Comparison of ENCODE assay signal across 3 cellular contexts in the genomic region with DNA sequence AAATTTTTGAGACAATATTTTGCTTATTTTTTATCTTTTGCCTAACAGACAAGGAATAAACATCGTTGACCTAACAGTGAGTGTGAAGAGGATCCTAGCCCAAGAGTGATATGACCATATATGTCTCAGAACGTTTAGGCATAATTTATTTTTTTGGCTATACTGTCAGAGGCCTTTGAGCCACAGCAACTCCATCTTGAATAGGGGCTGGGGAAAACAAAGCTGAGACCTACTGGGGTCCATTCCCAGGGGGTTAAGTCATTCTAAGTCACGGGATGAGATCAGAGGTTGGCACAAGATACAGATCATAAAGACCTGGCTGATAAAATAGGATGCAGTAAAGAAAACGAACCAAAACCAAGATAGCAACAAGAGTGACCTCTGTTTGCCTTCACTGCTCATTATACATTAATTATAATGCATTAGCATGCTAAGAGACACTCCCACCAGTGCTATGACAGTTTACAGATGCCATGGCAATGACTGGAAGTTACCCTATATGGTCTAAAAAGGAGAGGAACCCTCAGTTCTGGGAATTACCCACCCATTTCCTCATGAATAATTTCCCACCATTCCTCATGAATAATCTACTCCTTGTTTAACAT.
TF ChIP-seq lines count a peak whose summit lies in the region.

No MANE protein-coding gene starts in this region.

TF ChIP-seq in HEK293, 187 proteins besides CTCF, POLR2A, EP300 and RAD21:
- TF ChIP-seq, protein P1, sequence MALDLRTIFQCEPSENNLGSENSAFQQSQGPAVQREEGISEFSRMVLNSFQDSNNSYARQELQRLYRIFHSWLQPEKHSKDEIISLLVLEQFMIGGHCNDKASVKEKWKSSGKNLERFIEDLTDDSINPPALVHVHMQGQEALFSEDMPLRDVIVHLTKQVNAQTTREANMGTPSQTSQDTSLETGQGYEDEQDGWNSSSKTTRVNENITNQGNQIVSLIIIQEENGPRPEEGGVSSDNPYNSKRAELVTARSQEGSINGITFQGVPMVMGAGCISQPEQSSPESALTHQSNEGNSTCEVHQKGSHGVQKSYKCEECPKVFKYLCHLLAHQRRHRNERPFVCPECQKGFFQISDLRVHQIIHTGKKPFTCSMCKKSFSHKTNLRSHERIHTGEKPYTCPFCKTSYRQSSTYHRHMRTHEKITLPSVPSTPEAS (tag by site-specific recombination; IDR thresholded peaks at IDR 0.05): no peak
- TF ChIP-seq TRIM28 (IDR thresholded peaks at IDR 0.05; ENCODE audit: borderline replicate concordance, low read length): 0 out of 2 replicates have a peak, but pooled peaks have one; percentile 5
- TF ChIP-seq KLF8 (tag by site-specific recombination; IDR thresholded peaks at IDR 0.05): 0 out of 2 replicates have a peak, but pooled peaks have one; percentile 16

TF ChIP-seq in SK-N-SH treated with all-trans-retinoic acid at 6 μM for 48 hours, 23 proteins besides CTCF, POLR2A, EP300 and RAD21 (continued from another document):
- TF ChIP-seq SNAI2 (CRISPR knock-in tag; IDR thresholded peaks at IDR 0.05) (peak; percentile 98), ISL1 (CRISPR knock-in tag; IDR thresholded peaks at IDR 0.05) (peak; percentile 74), TCF4 (CRISPR knock-in tag; IDR thresholded peaks at IDR 0.05; ENCODE audit: borderline replicate concordance) (no peak), PPARA (CRISPR knock-in tag; IDR thresholded peaks at IDR 0.05; ENCODE audit: borderline replicate concordance) (no peak), ZFP3 (CRISPR knock-in tag; IDR thresholded peaks at IDR 0.05) (peak; percentile 83), ARNTL (CRISPR knock-in tag; IDR thresholded peaks at IDR 0.05; ENCODE audit: borderline replicate concordance, low read depth) (no peak), ZFP30 (CRISPR knock-in tag; IDR thresholded peaks at IDR 0.05) (0 out of 2 replicates have a peak, but pooled peaks have one; percentile 19), ZC3H10 (CRISPR knock-in tag; IDR thresholded peaks at IDR 0.05) (0 out of 2 replicates have a peak, but pooled peaks have one; percentile 51), GLIS3 (CRISPR knock-in tag; IDR thresholded peaks at IDR 0.05) (peak; percentile 56; the same call in 1 of the 2 replicates), CSDC2 (CRISPR knock-in tag; IDR thresholded peaks at IDR 0.05) (peak; percentile 98)
- TF ChIP-seq, protein P2, sequence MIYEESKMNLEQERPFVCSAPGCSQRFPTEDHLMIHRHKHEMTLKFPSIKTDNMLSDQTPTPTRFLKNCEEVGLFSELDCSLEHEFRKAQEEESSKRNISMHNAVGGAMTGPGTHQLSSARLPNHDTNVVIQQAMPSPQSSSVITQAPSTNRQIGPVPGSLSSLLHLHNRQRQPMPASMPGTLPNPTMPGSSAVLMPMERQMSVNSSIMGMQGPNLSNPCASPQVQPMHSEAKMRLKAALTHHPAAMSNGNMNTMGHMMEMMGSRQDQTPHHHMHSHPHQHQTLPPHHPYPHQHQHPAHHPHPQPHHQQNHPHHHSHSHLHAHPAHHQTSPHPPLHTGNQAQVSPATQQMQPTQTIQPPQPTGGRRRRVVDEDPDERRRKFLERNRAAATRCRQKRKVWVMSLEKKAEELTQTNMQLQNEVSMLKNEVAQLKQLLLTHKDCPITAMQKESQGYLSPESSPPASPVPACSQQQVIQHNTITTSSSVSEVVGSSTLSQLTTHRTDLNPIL (CRISPR knock-in tag; IDR thresholded peaks at IDR 0.05; ENCODE audit: low read depth): 0 out of 2 replicates have a peak, but pooled peaks have one; percentile 21

TF ChIP-seq in H1, 55 proteins besides CTCF, POLR2A, EP300 and RAD21 (continued from another document):
- 0 out of 2 replicates have a peak, but pooled peaks have one; percentile 35 for TF ChIP-seq SRF (IDR thresholded peaks at IDR 0.05; ENCODE audit: low read depth, low read length)
TF ChIP-seq in H1: peak in this region for 1.
